26 cellular contexts compared by ENCODE assay signal in the genomic region with DNA sequence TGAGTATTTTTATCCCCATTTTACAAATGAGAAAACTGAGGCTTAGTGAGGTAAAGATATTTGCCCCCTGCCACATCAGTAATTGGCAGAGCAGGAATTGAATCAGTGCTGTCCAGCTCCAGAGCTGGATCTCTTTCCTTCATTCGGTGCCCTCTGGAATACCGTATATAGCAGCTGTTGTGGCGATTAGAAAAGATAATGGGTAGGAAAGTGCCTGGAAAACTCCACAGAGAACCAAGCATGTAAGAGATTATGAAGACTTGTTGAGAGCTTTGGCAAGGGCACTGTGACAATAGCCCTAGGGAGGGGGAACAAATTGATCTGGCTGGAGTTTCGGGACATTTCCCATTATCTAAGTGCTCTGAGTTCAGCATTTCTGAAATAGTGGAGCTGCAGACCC.
"Had no signal": no experiment of that assay in that cellular context is flagged by ENCODE, and none has a peak within 500 bp of the region (broad histone marks: within the 10 kb centered on the region; RNA-seq: fewer than 3 reads in every experiment).

No MANE protein-coding gene starts in this region.

- H3K27ac ChIP-seq: coronary artery, esophagus muscularis mucosa, foreskin keratinocyte, gastroesophageal sphincter, heart right ventricle, parathyroid adenoma, prostate gland, sigmoid colon, testis, tibial artery, upper lobe of right lung, uterus had no signal

- H3K79me2 ChIP-seq: parathyroid adenoma had no signal

- H3K27me3 ChIP-seq: esophagus muscularis mucosa, gastroesophageal sphincter, heart right ventricle, sigmoid colon, testis, tibial artery, upper lobe of right lung, uterus had no signal

- H3K4me3 ChIP-seq: coronary artery, esophagus muscularis mucosa, gastroesophageal sphincter, heart right ventricle, prostate gland, sigmoid colon, testis, tibial artery, upper lobe of right lung, uterus had no signal

- H3K9ac ChIP-seq: parathyroid adenoma had no signal

- ATAC-seq: foreskin keratinocyte; gastroesophageal sphincter; left colon; naive thymus-derived CD8-positive, alpha-beta T cell; stimulated activated memory B cell treated with anti-CD40 and anti-IgM and Interleukin-4, amounts not matched to agents 10 μg/mL and 1 μg/mL and 100 μg/mL, for 72 hours; stimulated activated naive CD8-positive, alpha-beta T cell treated with anti-CD3 and anti-CD28 coated beads, Interleukin-15, Interleukin-2, amounts not matched to agents 100 U/mL and 50 U/mL, for 24 hours; upper lobe of right lung had no signal

- H3K9me3 ChIP-seq: esophagus muscularis mucosa, gastroesophageal sphincter, prostate gland, sigmoid colon, testis, tibial artery, upper lobe of right lung, uterus had no signal

- DNase-seq: dermis blood vessel endothelial cell; effector memory CD4-positive, alpha-beta T cell; foreskin keratinocyte; heart right ventricle; hippocampal formation; immature natural killer cell; islet precursor cell; kidney glomerular epithelial cell; left colon; mesenchymal stem cell; naive thymus-derived CD8-positive, alpha-beta T cell; right cardiac atrium; sigmoid colon; stimulated activated CD4-positive, alpha-beta T cell treated with anti-CD3 and anti-CD28 coated beads, Interleukin-4, amount 100 ng/mL, for 4 hours; stimulated activated naive CD8-positive, alpha-beta T cell treated with anti-CD3 and anti-CD28 coated beads, Interleukin-15, Interleukin-2, amounts not matched to agents 100 U/mL and 50 U/mL, for 24 hours; substantia nigra; testis; tibial artery; upper lobe of right lung; uterus had no signal

- H3K4me1 ChIP-seq: foreskin keratinocyte, parathyroid adenoma, prostate gland, testis, tibial artery, upper lobe of right lung, uterus had no signal

- H3K36me3 ChIP-seq: esophagus muscularis mucosa, gastroesophageal sphincter, heart right ventricle, prostate gland, sigmoid colon, tibial artery, upper lobe of right lung, uterus had no signal
